24 cellular contexts compared by ENCODE assay signal in the genomic region with DNA sequence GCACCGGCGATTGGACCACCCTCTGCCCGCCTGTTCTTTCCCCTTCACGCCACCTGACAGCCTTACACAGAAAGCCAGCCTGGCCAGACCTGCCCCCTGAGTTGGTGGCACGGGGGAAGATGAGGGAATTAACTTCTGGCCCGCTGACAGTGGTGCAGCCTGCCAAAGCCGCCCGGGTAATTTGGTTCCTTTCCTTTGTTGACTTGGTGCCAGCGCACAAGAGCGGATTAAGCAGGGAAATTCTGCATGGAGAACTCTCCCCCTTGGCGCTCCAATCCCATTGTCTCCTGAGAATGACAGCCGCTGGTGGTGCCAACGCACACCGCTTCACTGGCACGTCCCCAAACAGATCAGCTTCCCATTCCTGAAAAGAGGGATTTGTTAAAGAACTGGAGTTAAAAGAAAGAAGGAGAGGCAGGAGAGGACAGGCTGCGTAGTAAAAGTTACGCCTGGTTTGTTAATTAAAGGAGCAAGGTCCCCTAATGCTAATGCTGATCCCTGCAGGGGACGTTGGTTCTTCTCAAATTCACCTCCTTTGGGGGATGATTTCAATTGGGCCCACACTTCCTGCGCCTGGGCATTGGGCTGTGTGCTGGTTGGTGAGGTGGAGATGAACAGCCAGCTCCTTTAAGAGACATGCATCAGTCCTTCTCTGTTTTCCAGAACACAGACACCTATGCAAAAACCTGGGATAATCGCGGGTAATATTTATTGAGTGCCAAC.
DNase-seq lines count a peak whose midpoint lies in the region; ATAC-seq and TF ChIP-seq lines count a peak whose summit lies in the region.
"Had no signal": no experiment of that assay in that cellular context is flagged by ENCODE, and none has a peak within 500 bp of the region (broad histone marks: within the 10 kb centered on the region; RNA-seq: fewer than 3 reads in every experiment).

No MANE protein-coding gene starts in this region.

- H3K9me3 ChIP-seq in left lung: no peaks in the 10 kb centered on the region
- H3K9me3 ChIP-seq: breast epithelium, esophagus squamous epithelium, heart right ventricle, mucosa of descending colon, tibial artery had no signal

- DNase-seq in G401 (ENCODE audit: low spot score) (peak; percentile 82), NCI-H1694 (lab: John Stamatoyannopoulos, UW) (peak; percentile 98), amygdala (lab: John Stamatoyannopoulos, UW) (peak in 34 of 56 donors; percentile 6 to 64 (median 26)), pons (ENCODE audit: low spot score) (peak; percentile 20), left lung (no peak), SIG-M5 treated with dmso at 0.1 percent for 504 hours (lab: John Stamatoyannopoulos, UW; ENCODE audit: unreplicated experiment) (no peak), immature natural killer cell (no peak)
- DNase-seq: activated CD4-positive, alpha-beta T cell treated with anti-CD3 and anti-CD28 coated beads, Interleukin-2, amount 50 U/mL, for 1 hour; activated T-cell treated with anti-CD3 and anti-CD28 coated beads, Interleukin-2, amount 50 U/mL, for 1 hour; esophagus squamous epithelium; HFFc6; IMR-90; kidney; mucosa of descending colon; MV-4-11; NCI-H510A treated with DMSO at 0.1 percent for 48 hours; small intestine had no signal

- no peaks in the 10 kb centered on the region for H3K4me1 Mint-ChIP-seq in immature natural killer cell
- H3K4me1 Mint-ChIP-seq: activated naive CD4-positive, alpha-beta T cell treated with anti-CD3 and anti-CD28 coated beads, Interleukin-2, amount 50 U/mL, for 24 hours; B cell had no signal

- TF ChIP-seq CTCF in left lung (IDR thresholded peaks at IDR 0.05): no peak

- intact Hi-C loops in left lung (cut with DNase I): no loop called here

- no peak overlapping the region for H3K27ac Mint-ChIP-seq in immature natural killer cell
- H3K27ac Mint-ChIP-seq: activated naive CD4-positive, alpha-beta T cell treated with anti-CD3 and anti-CD28 coated beads, Interleukin-2, amount 50 U/mL, for 24 hours; B cell; HFFc6 had no signal

- in situ Hi-C loops in G401 (cut with HindIII; ENCODE audit: low sequenced_read_pairs): no loop called here

- H3K9me3 Mint-ChIP-seq in immature natural killer cell: peaks cover 0 to 3% (median 0%) of the 10 kb centered on the region in 6 donors
- H3K9me3 Mint-ChIP-seq: activated naive CD4-positive, alpha-beta T cell treated with anti-CD3 and anti-CD28 coated beads, Interleukin-2, amount 50 U/mL, for 24 hours had no signal

- H3K4me1 ChIP-seq in left lung: no peaks in the 10 kb centered on the region
- H3K4me1 ChIP-seq: breast epithelium, heart right ventricle, tibial artery had no signal

- ATAC-seq in left lung: no peak
- ATAC-seq in GM18517 (IDR thresholded peaks at IDR 0.05; ENCODE audit: unreplicated experiment): no peak
- ATAC-seq: Panc1 had no signal

- H3K4me3 Mint-ChIP-seq in immature natural killer cell: no peak overlapping the region
- H3K4me3 Mint-ChIP-seq: activated naive CD4-positive, alpha-beta T cell treated with anti-CD3 and anti-CD28 coated beads, Interleukin-2, amount 50 U/mL, for 24 hours; B cell; HFFc6 had no signal

- H3K27ac ChIP-seq in left lung: no peak overlapping the region
- H3K27ac ChIP-seq: breast epithelium, esophagus squamous epithelium, heart right ventricle, tibial artery had no signal

- no peaks in the 10 kb centered on the region for H3K36me3 Mint-ChIP-seq in immature natural killer cell
- H3K36me3 Mint-ChIP-seq: activated naive CD4-positive, alpha-beta T cell treated with anti-CD3 and anti-CD28 coated beads, Interleukin-2, amount 50 U/mL, for 24 hours had no signal

- no peaks in the 10 kb centered on the region for H3K36me3 ChIP-seq in left lung
- H3K36me3 ChIP-seq: breast epithelium, esophagus squamous epithelium, heart right ventricle, tibial artery had no signal

- no peak overlapping the region for H3K4me3 ChIP-seq in left lung
- H3K4me3 ChIP-seq: breast epithelium, esophagus squamous epithelium, heart right ventricle, mucosa of descending colon, tibial artery had no signal

- no peaks in the 10 kb centered on the region for H3K27me3 Mint-ChIP-seq in immature natural killer cell (ENCODE audit: low read depth in 3 of 3)
- H3K27me3 Mint-ChIP-seq: activated naive CD4-positive, alpha-beta T cell treated with anti-CD3 and anti-CD28 coated beads, Interleukin-2, amount 50 U/mL, for 24 hours; B cell had no signal

- no peaks in the 10 kb centered on the region for H3K27me3 ChIP-seq in left lung

Comparison
In these comparisons a context has a peak if more than half of its experiments do, and no peak if none do; other contexts are left out.
1. DNase-seq: peak in G401 (single experiment), NCI-H1694 (single experiment), amygdala (34 of 56) and pons (single experiment); none in left lung (0 of 2), SIG-M5 treated with dmso at 0.1 percent for 504 hours (single experiment) and immature natural killer cell (0 of 3).